Comparison of ENCODE assay signal across 1 cellular context in genomic region chr2:240624011-240624949, GRCh38.
TF ChIP-seq lines count a peak whose summit lies in the region.

No MANE protein-coding gene starts in this region.

TF ChIP-seq in HepG2, 621 proteins besides CTCF, POLR2A, EP300 and RAD21 (continued from another document):
- no peak for TF ChIP-seq ZNF710 (CRISPR knock-in tag; IDR thresholded peaks at IDR 0.05; ENCODE audit: borderline replicate concordance)
- TF ChIP-seq THYN1 (CRISPR knock-in tag; IDR thresholded peaks at IDR 0.05; ENCODE audit: borderline replicate concordance, low read depth): no peak
- TF ChIP-seq POLR2G (IDR thresholded peaks at IDR 0.05; ENCODE audit: low read depth, low read length): peak; percentile 47; the same call in 1 of the 2 replicates
- TF ChIP-seq TCF7L2 (IDR thresholded peaks at IDR 0.05; ENCODE audit: low read depth, low read length): no peak
- TF ChIP-seq STAG1 (CRISPR knock-in tag; IDR thresholded peaks at IDR 0.05): no peak
- no peak; the same call in 1 of the 2 replicates for TF ChIP-seq ZNF563 (CRISPR knock-in tag; IDR thresholded peaks at IDR 0.05)
- TF ChIP-seq KDM5A (IDR thresholded peaks at IDR 0.05; ENCODE audit: borderline replicate concordance, low read length): no peak
- TF ChIP-seq ZNF280B (CRISPR knock-in tag; IDR thresholded peaks at IDR 0.05; ENCODE audit: borderline replicate concordance): peak; percentile 12
- TF ChIP-seq ZFX (CRISPR knock-in tag; IDR thresholded peaks at IDR 0.05; ENCODE audit: low read depth): peak; percentile 41; the same call in 1 of the 2 replicates
- TF ChIP-seq ZBTB33 (CRISPR knock-in tag; IDR thresholded peaks at IDR 0.05): peak; percentile 48
- TF ChIP-seq ELF1 (CRISPR knock-in tag; IDR thresholded peaks at IDR 0.05): peak; percentile 21; the same call in 1 of the 2 replicates
- TF ChIP-seq HNRNPLL (IDR thresholded peaks at IDR 0.05; ENCODE audit: low read depth, low read length, poor library complexity, severe bottlenecking): peak; percentile 7
- peak; percentile 48 for TF ChIP-seq GABPA (IDR thresholded peaks at IDR 0.05; ENCODE audit: low read depth, low read length)
- TF ChIP-seq GABPA (CRISPR knock-in tag; IDR thresholded peaks at IDR 0.05; ENCODE audit: low read depth): peak; percentile 72
- TF ChIP-seq ZHX1 (CRISPR knock-in tag; IDR thresholded peaks at IDR 0.05; ENCODE audit: low read depth): no peak
- TF ChIP-seq, protein P1, sequence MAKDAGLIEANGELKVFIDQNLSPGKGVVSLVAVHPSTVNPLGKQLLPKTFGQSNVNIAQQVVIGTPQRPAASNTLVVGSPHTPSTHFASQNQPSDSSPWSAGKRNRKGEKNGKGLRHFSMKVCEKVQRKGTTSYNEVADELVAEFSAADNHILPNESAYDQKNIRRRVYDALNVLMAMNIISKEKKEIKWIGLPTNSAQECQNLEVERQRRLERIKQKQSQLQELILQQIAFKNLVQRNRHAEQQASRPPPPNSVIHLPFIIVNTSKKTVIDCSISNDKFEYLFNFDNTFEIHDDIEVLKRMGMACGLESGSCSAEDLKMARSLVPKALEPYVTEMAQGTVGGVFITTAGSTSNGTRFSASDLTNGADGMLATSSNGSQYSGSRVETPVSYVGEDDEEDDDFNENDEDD (CRISPR knock-in tag; IDR thresholded peaks at IDR 0.05; ENCODE audit: borderline replicate concordance): 0 out of 2 replicates have a peak, but pooled peaks have one; percentile 11
- TF ChIP-seq, protein P2, sequence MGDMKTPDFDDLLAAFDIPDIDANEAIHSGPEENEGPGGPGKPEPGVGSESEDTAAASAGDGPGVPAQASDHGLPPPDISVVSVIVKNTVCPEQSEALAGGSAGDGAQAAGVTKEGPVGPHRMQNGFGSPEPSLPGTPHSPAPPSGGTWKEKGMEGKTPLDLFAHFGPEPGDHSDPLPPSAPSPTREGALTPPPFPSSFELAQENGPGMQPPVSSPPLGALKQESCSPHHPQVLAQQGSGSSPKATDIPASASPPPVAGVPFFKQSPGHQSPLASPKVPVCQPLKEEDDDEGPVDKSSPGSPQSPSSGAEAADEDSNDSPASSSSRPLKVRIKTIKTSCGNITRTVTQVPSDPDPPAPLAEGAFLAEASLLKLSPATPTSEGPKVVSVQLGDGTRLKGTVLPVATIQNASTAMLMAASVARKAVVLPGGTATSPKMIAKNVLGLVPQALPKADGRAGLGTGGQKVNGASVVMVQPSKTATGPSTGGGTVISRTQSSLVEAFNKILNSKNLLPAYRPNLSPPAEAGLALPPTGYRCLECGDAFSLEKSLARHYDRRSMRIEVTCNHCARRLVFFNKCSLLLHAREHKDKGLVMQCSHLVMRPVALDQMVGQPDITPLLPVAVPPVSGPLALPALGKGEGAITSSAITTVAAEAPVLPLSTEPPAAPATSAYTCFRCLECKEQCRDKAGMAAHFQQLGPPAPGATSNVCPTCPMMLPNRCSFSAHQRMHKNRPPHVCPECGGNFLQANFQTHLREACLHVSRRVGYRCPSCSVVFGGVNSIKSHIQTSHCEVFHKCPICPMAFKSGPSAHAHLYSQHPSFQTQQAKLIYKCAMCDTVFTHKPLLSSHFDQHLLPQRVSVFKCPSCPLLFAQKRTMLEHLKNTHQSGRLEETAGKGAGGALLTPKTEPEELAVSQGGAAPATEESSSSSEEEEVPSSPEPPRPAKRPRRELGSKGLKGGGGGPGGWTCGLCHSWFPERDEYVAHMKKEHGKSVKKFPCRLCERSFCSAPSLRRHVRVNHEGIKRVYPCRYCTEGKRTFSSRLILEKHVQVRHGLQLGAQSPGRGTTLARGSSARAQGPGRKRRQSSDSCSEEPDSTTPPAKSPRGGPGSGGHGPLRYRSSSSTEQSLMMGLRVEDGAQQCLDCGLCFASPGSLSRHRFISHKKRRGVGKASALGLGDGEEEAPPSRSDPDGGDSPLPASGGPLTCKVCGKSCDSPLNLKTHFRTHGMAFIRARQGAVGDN (CRISPR knock-in tag; IDR thresholded peaks at IDR 0.05): peak; percentile 58
- no peak for TF ChIP-seq KLF6 (CRISPR knock-in tag; IDR thresholded peaks at IDR 0.05)
- TF ChIP-seq FOXA3 (CRISPR knock-in tag; IDR thresholded peaks at IDR 0.05): no peak
- no peak for TF ChIP-seq ZNF839 (CRISPR knock-in tag; IDR thresholded peaks at IDR 0.05; ENCODE audit: borderline replicate concordance)
- 0 out of 2 replicates have a peak, but pooled peaks have one; percentile 31 for TF ChIP-seq HNRNPL (IDR thresholded peaks at IDR 0.05; ENCODE audit: low read depth, low read length)
